In genomic region chr14:77032483-77032853, GRCh38 we compare ENCODE assay signal across 8 cellular contexts.
DNase-seq lines count a peak whose midpoint lies in the region; ATAC-seq lines count a peak whose summit lies in the region.

No MANE protein-coding gene starts in this region.

- peak overlapping the region; percentile 97 for H3K4me2 ChIP-seq in BLaER1

- H3K4me1 ChIP-seq in BLaER1 (peaks cover 77% of the 10 kb centered on the region), duodenal mucosa (ENCODE audit: control insufficient read depth in 1 of 2, insufficient read depth in 2 of 2, low read length in 2 of 2) (peaks cover 42 to 58% of the 10 kb centered on the region in 2 donors), neuron (ENCODE audit: insufficient read depth, low read length) (peaks cover 53% of the 10 kb centered on the region)

- peak overlapping the region; percentile 68 for H2AFZ ChIP-seq in neuron (ENCODE audit: low read depth, low read length)

- H3K9ac ChIP-seq in BLaER1 = no peak overlapping the region
- H3K9ac ChIP-seq in duodenal mucosa (ENCODE audit: low read depth in 1 of 2, low read length in 2 of 2) = peak overlapping the region; percentile 58 to 88

- H3K4me3 ChIP-seq in BLaER1 (no peak overlapping the region), duodenal mucosa (ENCODE audit: low read depth in 1 of 2, low read length in 2 of 2) (peak overlapping the region; percentile 72 to 78), neuron (ENCODE audit: low read length) (peak overlapping the region; percentile 47)

- H4K20me1 ChIP-seq in BLaER1 = no peaks in the 10 kb centered on the region

- H3K36me3 ChIP-seq in BLaER1 (no peaks in the 10 kb centered on the region), KOPT-K1 (ENCODE audit: insufficient read depth, low read length) (no peaks in the 10 kb centered on the region), duodenal mucosa (ENCODE audit: control insufficient read depth in 1 of 2, insufficient read depth in 2 of 2, low read length in 2 of 2) (no peaks in the 10 kb centered on the region), neuron (ENCODE audit: insufficient read depth, low read length) (no peaks in the 10 kb centered on the region)

- H3K27ac ChIP-seq in BLaER1 = peak overlapping the region; percentile 90
- H3K27ac ChIP-seq in KOPT-K1 (ENCODE audit: low read depth, low read length, poor library complexity, severe bottlenecking) = peak overlapping the region; percentile 96
- peak overlapping the region; percentile 96 for H3K27ac ChIP-seq in duodenal mucosa (ENCODE audit: low read depth, low read length)

- no peak for DNase-seq in D341Med (ENCODE audit: low spot score)

- H3K9me3 ChIP-seq in BLaER1 (no peaks in the 10 kb centered on the region), KOPT-K1 (ENCODE audit: insufficient read depth, low read length, poor library complexity, severe bottlenecking) (no peaks in the 10 kb centered on the region), duodenal mucosa (ENCODE audit: control insufficient read depth in 1 of 2, low read length in 2 of 2) (no peaks in the 10 kb centered on the region), neuron (ENCODE audit: low read length) (no peaks in the 10 kb centered on the region)

- no peak for ATAC-seq in GM19351 (IDR thresholded peaks at IDR 0.05; ENCODE audit: unreplicated experiment)
- ATAC-seq in HG03097 (IDR thresholded peaks at IDR 0.05; ENCODE audit: low FRiP score, unreplicated experiment) = no peak
- no peak for ATAC-seq in GM19467 (IDR thresholded peaks at IDR 0.05; ENCODE audit: unreplicated experiment)

- H3K27me3 ChIP-seq in BLaER1 (no peaks in the 10 kb centered on the region), duodenal mucosa (ENCODE audit: control insufficient read depth in 1 of 2, insufficient read depth in 2 of 2, low read length in 2 of 2) (no peaks in the 10 kb centered on the region), neuron (ENCODE audit: insufficient read depth, low read length) (no peaks in the 10 kb centered on the region)
